Comparison of ENCODE assay signal across 14 cellular contexts in genomic region chr17:43753488-43754129, GRCh38. TPM values are rescaled to one million over a fixed set of nuclear protein-coding genes. Genes with fewer than 3 reads are reported as not detected.
A peak's percentile ranks its signal among the peaks of the same experiment; 100 is the strongest.
DNase-seq lines count a peak whose midpoint lies in the region; ATAC-seq and TF ChIP-seq lines count a peak whose summit lies in the region.
"Had no signal": no experiment of that assay in that cellular context is flagged by ENCODE, and none has a peak within 500 bp of the region (broad histone marks: within the 10 kb centered on the region; RNA-seq: fewer than 3 reads in every experiment).

No MANE protein-coding gene starts in this region.

- no peak for ATAC-seq in activated CD8-positive, alpha-beta T cell treated with anti-CD3 and anti-CD28 coated beads, Interleukin-2, amount 10 ng/mL, durations not matched to agents 7 days and 5 days
- peak; percentile 81 to 83 for ATAC-seq in natural killer cell treated with Interleukin-12 subunit alpha and Interleukin-12 subunit beta and Interleukin-15 and Interleukin-18, amount 100 ng/mL, for 72 hours
- no peak for ATAC-seq in GM19395 (IDR thresholded peaks at IDR 0.05; ENCODE audit: unreplicated experiment)
- ATAC-seq: lower lobe of right lung had no signal

- peaks cover 40% of the 10 kb centered on the region for H3K27me3 Mint-ChIP-seq in activated CD8-positive, alpha-beta T cell treated with anti-CD3 and anti-CD28 coated beads, Interleukin-2, amount 10 ng/mL, durations not matched to agents 7 days and 5 days (ENCODE audit: low read depth)
- peaks cover 35 to 45% of the 10 kb centered on the region in 2 donors for H3K27me3 Mint-ChIP-seq in natural killer cell treated with Interleukin-12 subunit alpha and Interleukin-12 subunit beta and Interleukin-15 and Interleukin-18, amount 100 ng/mL, for 72 hours
- H3K27me3 Mint-ChIP-seq in nephron progenitor cell (ENCODE audit: low read depth, poor library complexity): peaks cover 95% of the 10 kb centered on the region

- no peak overlapping the region for H3K4me3 ChIP-seq in lower leg skin (ENCODE audit: low read depth, poor library complexity, severe bottlenecking)
- H3K4me3 ChIP-seq: lower lobe of right lung, spleen had no signal

- H3K4me1 Mint-ChIP-seq in activated CD8-positive, alpha-beta T cell treated with anti-CD3 and anti-CD28 coated beads, Interleukin-2, amount 10 ng/mL, durations not matched to agents 7 days and 5 days (ENCODE audit: low read depth): peaks cover 29% of the 10 kb centered on the region
- peaks cover 25 to 26% of the 10 kb centered on the region in 2 donors for H3K4me1 Mint-ChIP-seq in natural killer cell treated with Interleukin-12 subunit alpha and Interleukin-12 subunit beta and Interleukin-15 and Interleukin-18, amount 100 ng/mL, for 72 hours (ENCODE audit: low read depth in 2 of 2)
- peaks cover 58% of the 10 kb centered on the region for H3K4me1 Mint-ChIP-seq in nephron progenitor cell

- no peak overlapping the region for H3K4me3 Mint-ChIP-seq in activated CD8-positive, alpha-beta T cell treated with anti-CD3 and anti-CD28 coated beads, Interleukin-2, amount 10 ng/mL, durations not matched to agents 7 days and 5 days
- H3K4me3 Mint-ChIP-seq in natural killer cell treated with Interleukin-12 subunit alpha and Interleukin-12 subunit beta and Interleukin-15 and Interleukin-18, amount 100 ng/mL, for 72 hours: peak overlapping the region; percentile 56
- H3K4me3 Mint-ChIP-seq in nephron progenitor cell: no peak overlapping the region

- WGBS in lower leg skin, 2 donors: 65 to 66% methylated on average over 5 of the region's 5 CpGs

- TF ChIP-seq POLR2A in lower leg skin (IDR thresholded peaks at IDR 0.05): no peak

- TF ChIP-seq CTCF in GM10266 (IDR thresholded peaks at IDR 0.05; ENCODE audit: control insufficient read depth, insufficient read depth, low read depth, missing control alignments): no peak
- TF ChIP-seq CTCF in lower leg skin (IDR thresholded peaks at IDR 0.05): no peak
- TF ChIP-seq CTCF in nephron progenitor cell (IDR thresholded peaks at IDR 0.05): no peak

- intact Hi-C loops in lower leg skin (cut with DNase I; ENCODE audit: low total_unique reads): loop anchor here (10.0 kb wide), 1 partner anchor 179 kb away; no protein-coding TSS in a partner anchor

- no peak overlapping the region for H3K27ac Mint-ChIP-seq in activated CD8-positive, alpha-beta T cell treated with anti-CD3 and anti-CD28 coated beads, Interleukin-2, amount 10 ng/mL, durations not matched to agents 7 days and 5 days
- peak overlapping the region in 1 of 2 donors; percentile 6 for H3K27ac Mint-ChIP-seq in natural killer cell treated with Interleukin-12 subunit alpha and Interleukin-12 subunit beta and Interleukin-15 and Interleukin-18, amount 100 ng/mL, for 72 hours
- H3K27ac Mint-ChIP-seq in nephron progenitor cell: no peak overlapping the region
- H3K27ac Mint-ChIP-seq: activated naive CD4-positive, alpha-beta T cell treated with anti-CD3 and anti-CD28 coated beads, Interleukin-2, amount 50 U/mL, for 72 hours had no signal

- POLR2A ChIA-PET in activated CD8-positive, alpha-beta T cell treated with anti-CD3 and anti-CD28 coated beads, Interleukin-2, amount 10 ng/mL, durations not matched to agents 7 days and 5 days (lab: Charles Lee): interaction anchor here (0.6 kb wide), 1 partner anchor 53 kb away, joined by 5 read pairs; no protein-coding TSS in a partner anchor

- no peaks in the 10 kb centered on the region for H3K9me3 Mint-ChIP-seq in activated CD8-positive, alpha-beta T cell treated with anti-CD3 and anti-CD28 coated beads, Interleukin-2, amount 10 ng/mL, durations not matched to agents 7 days and 5 days (ENCODE audit: insufficient read depth)
- H3K9me3 Mint-ChIP-seq in natural killer cell treated with Interleukin-12 subunit alpha and Interleukin-12 subunit beta and Interleukin-15 and Interleukin-18, amount 100 ng/mL, for 72 hours: no peaks in the 10 kb centered on the region
- H3K9me3 Mint-ChIP-seq in nephron progenitor cell: no peaks in the 10 kb centered on the region
- H3K9me3 Mint-ChIP-seq: activated naive CD4-positive, alpha-beta T cell treated with anti-CD3 and anti-CD28 coated beads, Interleukin-2, amount 50 U/mL, for 72 hours had no signal

- DNase-seq in GM10266 (ENCODE audit: extremely low spot score) (peak; percentile 66), LoVo (ENCODE audit: low spot score) (peak; percentile 8), lower leg skin (ENCODE audit: low spot score in 2 of 2) (no peak), nephron progenitor cell (no peak)
- DNase-seq in activated CD8-positive, alpha-beta T cell treated with anti-CD3 and anti-CD28 coated beads, Interleukin-2, amount 10 ng/mL, durations not matched to agents 7 days and 5 days: peak; percentile 45
- peak; percentile 65 for DNase-seq in natural killer cell treated with Interleukin-12 subunit alpha and Interleukin-12 subunit beta and Interleukin-15 and Interleukin-18, amount 100 ng/mL, for 72 hours (ENCODE audit: low spot score)
- DNase-seq: lower lobe of right lung, NCI-H187, NCI-H69, nucleus accumbens, SHP77, spleen had no signal

- CTCF ChIA-PET in activated CD8-positive, alpha-beta T cell treated with anti-CD3 and anti-CD28 coated beads, Interleukin-2, amount 10 ng/mL, durations not matched to agents 7 days and 5 days (lab: Charles Lee): interaction anchor here (0.6 to 17.0 kb wide), 3 partner anchors 12 to 54 kb away, joined by 3 to 607 read pairs (median 13); no protein-coding TSS in a partner anchor

- no peaks in the 10 kb centered on the region for H3K36me3 Mint-ChIP-seq in activated CD8-positive, alpha-beta T cell treated with anti-CD3 and anti-CD28 coated beads, Interleukin-2, amount 10 ng/mL, durations not matched to agents 7 days and 5 days (ENCODE audit: low read depth)
- H3K36me3 Mint-ChIP-seq in natural killer cell treated with Interleukin-12 subunit alpha and Interleukin-12 subunit beta and Interleukin-15 and Interleukin-18, amount 100 ng/mL, for 72 hours: no peaks in the 10 kb centered on the region
- no peaks in the 10 kb centered on the region for H3K36me3 Mint-ChIP-seq in nephron progenitor cell (ENCODE audit: low read depth)
- H3K36me3 Mint-ChIP-seq: activated naive CD4-positive, alpha-beta T cell treated with anti-CD3 and anti-CD28 coated beads, Interleukin-2, amount 50 U/mL, for 72 hours had no signal

RNA-seq across cellular contexts. Expression of gene SOST, which starts 5.0 kb away (rescaled TPM):
- total RNA-seq in activated CD8-positive, alpha-beta T cell treated with anti-CD3 and anti-CD28 coated beads, Interleukin-2, amount 10 ng/mL, durations not matched to agents 7 days and 5 days: not detected
- not detected for total RNA-seq in natural killer cell treated with Interleukin-12 subunit alpha and Interleukin-12 subunit beta and Interleukin-15 and Interleukin-18, amount 100 ng/mL, for 72 hours
- total RNA-seq in lower leg skin: 1 to 10 TPM in 1 of 4 donors, under 1 TPM in 1, not detected in 2; 0.49 to 1.5 TPM
- total RNA-seq: activated naive CD4-positive, alpha-beta T cell treated with anti-CD3 and anti-CD28 coated beads, Interleukin-2, amount 50 U/mL, for 72 hours; lower lobe of right lung; spleen had no signal

RNA-seq across cellular contexts. Expression of gene DUSP3, which starts 25.2 kb away (rescaled TPM):
- 10 to 100 TPM in 1 of 2 experiments, 1 to 10 TPM in 1; 9.2 to 14.7 TPM for total RNA-seq in activated CD8-positive, alpha-beta T cell treated with anti-CD3 and anti-CD28 coated beads, Interleukin-2, amount 10 ng/mL, durations not matched to agents 7 days and 5 days
- total RNA-seq in natural killer cell treated with Interleukin-12 subunit alpha and Interleukin-12 subunit beta and Interleukin-15 and Interleukin-18, amount 100 ng/mL, for 72 hours: 10 to 100 TPM in 1 of 2 donors, 1 to 10 TPM in 1; 7.0 to 12.0 TPM
- 10 to 100 TPM; 33.2 to 44.1 (median 37.9) TPM for total RNA-seq in lower leg skin

RNA-seq across cellular contexts. Expression of gene CFAP97D1, which starts 26.6 kb away (rescaled TPM):
- total RNA-seq in activated CD8-positive, alpha-beta T cell treated with anti-CD3 and anti-CD28 coated beads, Interleukin-2, amount 10 ng/mL, durations not matched to agents 7 days and 5 days: not detected
- not detected for total RNA-seq in natural killer cell treated with Interleukin-12 subunit alpha and Interleukin-12 subunit beta and Interleukin-15 and Interleukin-18, amount 100 ng/mL, for 72 hours
- total RNA-seq in lower leg skin: under 1 TPM in 1 of 4 donors, not detected in 3; 0.30 TPM
- total RNA-seq: activated naive CD4-positive, alpha-beta T cell treated with anti-CD3 and anti-CD28 coated beads, Interleukin-2, amount 50 U/mL, for 72 hours; lower lobe of right lung had no signal

Comparison
In these comparisons a context has a peak if more than half of its experiments do, and no peak if none do; other contexts are left out.
1. DNase-seq: peak in GM10266 (single experiment), LoVo (single experiment), activated CD8-positive, alpha-beta T cell treated with anti-CD3 and anti-CD28 coated beads, Interleukin-2, amount 10 ng/mL, durations not matched to agents 7 days and 5 days (single experiment) and natural killer cell treated with Interleukin-12 subunit alpha and Interleukin-12 subunit beta and Interleukin-15 and Interleukin-18, amount 100 ng/mL, for 72 hours (single experiment); none in lower leg skin (0 of 2) and nephron progenitor cell (single experiment).
2. ATAC-seq: peak in natural killer cell treated with Interleukin-12 subunit alpha and Interleukin-12 subunit beta and Interleukin-15 and Interleukin-18, amount 100 ng/mL, for 72 hours (2 of 2); none in activated CD8-positive, alpha-beta T cell treated with anti-CD3 and anti-CD28 coated beads, Interleukin-2, amount 10 ng/mL, durations not matched to agents 7 days and 5 days (single experiment) and GM19395 (single experiment).